ENCODE assay signal across 22 cellular contexts in the genomic region with DNA sequence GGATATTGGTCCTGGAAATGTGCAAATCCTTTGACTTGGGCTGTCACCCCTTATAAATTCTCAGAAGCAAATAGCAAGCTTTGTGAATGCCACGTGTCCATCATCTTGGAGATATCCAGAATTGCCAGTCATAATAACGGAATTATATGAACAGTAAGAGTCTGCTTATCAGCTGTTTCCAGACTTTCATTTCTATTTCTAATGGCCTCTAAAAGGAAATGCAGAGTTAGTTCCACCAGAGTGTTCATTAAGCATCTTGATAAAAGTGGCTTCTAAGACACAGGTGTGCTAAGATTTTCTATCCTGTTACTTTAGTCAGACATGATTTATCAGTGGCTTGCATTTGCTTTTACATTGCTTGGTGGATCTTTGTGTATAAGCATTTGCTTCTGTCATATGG.
"Had no signal": no experiment of that assay in that cellular context is flagged by ENCODE, and none has a peak within 500 bp of the region (broad histone marks: within the 10 kb centered on the region; RNA-seq: fewer than 3 reads in every experiment).

No MANE protein-coding gene starts in this region.

- DNase-seq: kidney; left colon; left lung; lower lobe of right lung; mammary epithelial cell; mesenchymal stem cell; naive thymus-derived CD8-positive, alpha-beta T cell; nucleus accumbens; pancreas; retina; right cardiac atrium; stimulated activated CD4-positive, alpha-beta T cell treated with anti-CD3 and anti-CD28 coated beads, Interleukin-12 subunit alpha, Interleukin-12 subunit beta, amount 100 ng/mL, for 4 hours; stimulated activated CD4-positive, alpha-beta T cell treated with anti-CD3 and anti-CD28 coated beads, Interleukin-15, amount 100 ng/mL, for 24 hours; stimulated activated CD4-positive, alpha-beta T cell treated with anti-CD3 and anti-CD28 coated beads, Interleukin-2, amount 100 ng/mL, for 24 hours; stimulated activated CD4-positive, alpha-beta T cell treated with anti-CD3 and anti-CD28 coated beads, Interleukin-4, amount 100 ng/mL, for 1 hour; stimulated activated naive B cell treated with anti-CD40 and anti-IgM and Interleukin-4, amounts not matched to agents 10 μg/mL and 1 μg/mL and 100 μg/mL, for 72 hours; stimulated activated naive CD8-positive, alpha-beta T cell treated with anti-CD3 and anti-CD28 coated beads, Interleukin-15, Interleukin-2, amounts not matched to agents 100 U/mL and 50 U/mL, for 24 hours; stomach; testis; thyroid gland; transverse colon; upper lobe of left lung had no signal
